In genomic region chr16:391885-392335, GRCh38 we compare ENCODE assay signal across 8 cellular contexts. TPM values are rescaled to one million over a fixed set of nuclear protein-coding genes. Genes with fewer than 3 reads are reported as not detected.
DNase-seq lines count a peak whose midpoint lies in the region; ATAC-seq and TF ChIP-seq lines count a peak whose summit lies in the region.

No MANE protein-coding gene starts in this region.

- POLR2A ChIA-PET in A673 (lab: Charles Lee; ENCODE audit: low non-redundant PET): no interaction called here

- ATAC-seq in activated CD8-positive, alpha-beta memory T cell treated with anti-CD3 and anti-CD28 coated beads, Interleukin-2, amount 10 ng/mL, durations not matched to agents 7 days and 5 days: peak; percentile 95
- ATAC-seq in thoracic aorta (ENCODE audit: insufficient number of reproducible peaks, low FRiP score, low read depth) (no peak), GM18517 (IDR thresholded peaks at IDR 0.05; ENCODE audit: unreplicated experiment) (no peak)

- no peaks in the 10 kb centered on the region for H3K9me3 ChIP-seq in A673 (ENCODE audit: low read depth, low read length, poor library complexity, severe bottlenecking)
- H3K9me3 ChIP-seq in neutrophil: no peaks in the 10 kb centered on the region
- no peaks in the 10 kb centered on the region for H3K9me3 ChIP-seq in thoracic aorta

- H3K9me3 Mint-ChIP-seq in activated CD8-positive, alpha-beta memory T cell treated with anti-CD3 and anti-CD28 coated beads, Interleukin-2, amount 10 ng/mL, durations not matched to agents 7 days and 5 days (ENCODE audit: low read depth): peaks cover 2% of the 10 kb centered on the region

- CTCF ChIA-PET in A673 (lab: Charles Lee): interaction anchor here (0.6 to 1.0 kb wide), 3 partner anchors 96 to 320 kb away, joined by 3 to 7 read pairs (median 6); no protein-coding TSS in a partner anchor
- CTCF ChIA-PET in activated CD8-positive, alpha-beta memory T cell treated with anti-CD3 and anti-CD28 coated beads, Interleukin-2, amount 10 ng/mL, durations not matched to agents 7 days and 5 days (lab: Charles Lee): interaction anchor here (0.7 to 2.2 kb wide), 4 partner anchors 10 to 1328 kb away, joined by 3 to 10 read pairs (median 4); partner anchors contain the start of genes DECR2 and RAB11FIP3

- H3K4me3 ChIP-seq in A673 (ENCODE audit: low read depth, low read length, poor library complexity, severe bottlenecking): no peak overlapping the region
- H3K4me3 ChIP-seq in epithelial cell of esophagus (ENCODE audit: low read length): no peak overlapping the region
- no peak overlapping the region for H3K4me3 ChIP-seq in neutrophil (ENCODE audit: low read depth in 1 of 2, low read length in 1 of 2)
- no peak overlapping the region for H3K4me3 ChIP-seq in thoracic aorta

- TF ChIP-seq CTCF in A673 (conservative IDR thresholded peaks at IDR 0.05; ENCODE audit: low read depth, low read length) (peak; percentile 94), epithelial cell of esophagus (IDR thresholded peaks at IDR 0.05; ENCODE audit: insufficient read depth, low read depth, low read length, missing control alignments) (peak; percentile 59), neutrophil (IDR thresholded peaks at IDR 0.05) (peak; percentile 65), thoracic aorta (IDR thresholded peaks at IDR 0.05) (peak; percentile 73)

- peak overlapping the region; percentile 68 for H3K27ac Mint-ChIP-seq in activated CD8-positive, alpha-beta memory T cell treated with anti-CD3 and anti-CD28 coated beads, Interleukin-2, amount 10 ng/mL, durations not matched to agents 7 days and 5 days

- intact Hi-C loops in A673 (cut with micrococcal nuclease; ENCODE audit: unreplicated experiment): loop anchor here (5.0 kb wide), 1 partner anchor 295 kb away; no protein-coding TSS in a partner anchor

- no TSS peak for BruUV-seq in A673 (replicated peaks; lab: Mats Ljungman, UMichigan)

- peaks cover 10% of the 10 kb centered on the region for H3K27me3 Mint-ChIP-seq in activated CD8-positive, alpha-beta memory T cell treated with anti-CD3 and anti-CD28 coated beads, Interleukin-2, amount 10 ng/mL, durations not matched to agents 7 days and 5 days

- H3K27ac ChIP-seq in A673 (ENCODE audit: low read depth, low read length, poor library complexity, severe bottlenecking) (no peak overlapping the region), neutrophil (no peak overlapping the region), thoracic aorta (no peak overlapping the region)

- H3K27me3 ChIP-seq in A673 (replicated peaks; ENCODE audit: insufficient read depth, low read depth, low read length, poor library complexity) (no peaks in the 10 kb centered on the region), neutrophil (peaks cover 12% of the 10 kb centered on the region), thoracic aorta (replicated peaks; ENCODE audit: insufficient read depth) (no peaks in the 10 kb centered on the region)

- no peaks in the 10 kb centered on the region for H3K36me3 ChIP-seq in A673 (ENCODE audit: insufficient read depth, low read length, poor library complexity, severe bottlenecking)
- no peaks in the 10 kb centered on the region for H3K36me3 ChIP-seq in neutrophil
- no peaks in the 10 kb centered on the region for H3K36me3 ChIP-seq in thoracic aorta

- H3K4me1 ChIP-seq in A673 (ENCODE audit: insufficient read depth, low read length, poor library complexity, severe bottlenecking) (no peaks in the 10 kb centered on the region), neutrophil (ENCODE audit: control insufficient read depth in 1 of 2, insufficient read depth in 1 of 2, low read depth in 1 of 2, low read length in 1 of 2) (peaks cover 6 to 7% of the 10 kb centered on the region in 2 experiments), thoracic aorta (ENCODE audit: control insufficient read depth in 1 of 2, low read depth in 2 of 2) (peaks cover 0 to 16% of the 10 kb centered on the region in 2 donors)

- DNase-seq in A673 (ENCODE audit: low spot score) (peak; percentile 84), GM19238 (ENCODE audit: insufficient read length, low spot score) (peak; percentile 64), NOMO-1 treated with DMSO at 0.1 percent for 48 hours (lab: John Stamatoyannopoulos, UW; ENCODE audit: unreplicated experiment) (peak; percentile 48), epithelial cell of esophagus (ENCODE audit: low read depth) (peak; percentile 70), thoracic aorta (ENCODE audit: low spot score) (no peak)
- DNase-seq in activated CD8-positive, alpha-beta memory T cell treated with anti-CD3 and anti-CD28 coated beads, Interleukin-2, amount 10 ng/mL, durations not matched to agents 7 days and 5 days: peak; percentile 89

- H3K4me3 Mint-ChIP-seq in activated CD8-positive, alpha-beta memory T cell treated with anti-CD3 and anti-CD28 coated beads, Interleukin-2, amount 10 ng/mL, durations not matched to agents 7 days and 5 days: no peak overlapping the region

- peaks cover 6% of the 10 kb centered on the region for H3K36me3 Mint-ChIP-seq in activated CD8-positive, alpha-beta memory T cell treated with anti-CD3 and anti-CD28 coated beads, Interleukin-2, amount 10 ng/mL, durations not matched to agents 7 days and 5 days

- H3K4me1 Mint-ChIP-seq in activated CD8-positive, alpha-beta memory T cell treated with anti-CD3 and anti-CD28 coated beads, Interleukin-2, amount 10 ng/mL, durations not matched to agents 7 days and 5 days: peaks cover 23% of the 10 kb centered on the region

RNA-seq across cellular contexts. Expression of gene NME4, which starts 5.1 kb away (rescaled TPM):
- total RNA-seq in A673 (2021) (261 and 321 TPM in 2 replicates), thoracic aorta (10 to 100 TPM; 68.7 to 91.2 TPM)
- 1 to 10 TPM; 6.7 to 7.0 TPM for total RNA-seq in activated CD8-positive, alpha-beta memory T cell treated with anti-CD3 and anti-CD28 coated beads, Interleukin-2, amount 10 ng/mL, durations not matched to agents 7 days and 5 days

RNA-seq across cellular contexts. Expression of gene DECR2, which starts 9.8 kb away (rescaled TPM):
- total RNA-seq in A673 (2021): 27.5 and 28.7 TPM in 2 replicates
- total RNA-seq in activated CD8-positive, alpha-beta memory T cell treated with anti-CD3 and anti-CD28 coated beads, Interleukin-2, amount 10 ng/mL, durations not matched to agents 7 days and 5 days: 1 to 10 TPM; 5.9 to 6.3 TPM
- total RNA-seq in thoracic aorta: 10 to 100 TPM; 24.1 to 25.6 TPM

RNA-seq across cellular contexts. Expression of gene PGAP6, which starts 10.1 kb away (rescaled TPM):
- total RNA-seq in A673 (2021): 38.7 and 47.1 TPM in 2 replicates
- total RNA-seq in activated CD8-positive, alpha-beta memory T cell treated with anti-CD3 and anti-CD28 coated beads, Interleukin-2, amount 10 ng/mL, durations not matched to agents 7 days and 5 days: 10 to 100 TPM; 46.6 to 50.4 TPM
- total RNA-seq in thoracic aorta: 10 to 100 TPM; 38.7 to 55.4 TPM

RNA-seq across cellular contexts. Expression of gene MRPL28, which starts 21.6 kb away (rescaled TPM):
- total RNA-seq in A673 (2021): 150 and 157 TPM in 2 replicates
- 10 to 100 TPM; 89.0 to 90.7 TPM for total RNA-seq in activated CD8-positive, alpha-beta memory T cell treated with anti-CD3 and anti-CD28 coated beads, Interleukin-2, amount 10 ng/mL, durations not matched to agents 7 days and 5 days
- total RNA-seq in thoracic aorta: 10 to 100 TPM; 33.2 to 59.2 TPM

RNA-seq across cellular contexts. Expression of gene RAB11FIP3, which starts 33.5 kb away (rescaled TPM):
- total RNA-seq in A673 (2021) (44.8 and 44.9 TPM in 2 replicates), thoracic aorta (10 to 100 TPM; 70.1 to 71.1 TPM)
- 10 to 100 TPM; 25.9 to 32.1 TPM for total RNA-seq in activated CD8-positive, alpha-beta memory T cell treated with anti-CD3 and anti-CD28 coated beads, Interleukin-2, amount 10 ng/mL, durations not matched to agents 7 days and 5 days

Comparison
In these comparisons a context has a peak if more than half of its experiments do, and no peak if none do; other contexts are left out.
1. RNA of gene NME4, which starts 5.1 kb away (total RNA-seq): 261 to 321 TPM in A673 and 68.7 to 91.2 TPM in thoracic aorta; 6.7 to 7.0 TPM in activated CD8-positive, alpha-beta memory T cell treated with anti-CD3 and anti-CD28 coated beads, Interleukin-2, amount 10 ng/mL, durations not matched to agents 7 days and 5 days; every median in the first group is over 4 times any median in the second.
2. Peak in every context shown above with its lines, with median percentiles within 50 percentile points of each other: CTCF ChIP-seq.